Comparison of ENCODE assay signal across 1 cellular context in the genomic region with DNA sequence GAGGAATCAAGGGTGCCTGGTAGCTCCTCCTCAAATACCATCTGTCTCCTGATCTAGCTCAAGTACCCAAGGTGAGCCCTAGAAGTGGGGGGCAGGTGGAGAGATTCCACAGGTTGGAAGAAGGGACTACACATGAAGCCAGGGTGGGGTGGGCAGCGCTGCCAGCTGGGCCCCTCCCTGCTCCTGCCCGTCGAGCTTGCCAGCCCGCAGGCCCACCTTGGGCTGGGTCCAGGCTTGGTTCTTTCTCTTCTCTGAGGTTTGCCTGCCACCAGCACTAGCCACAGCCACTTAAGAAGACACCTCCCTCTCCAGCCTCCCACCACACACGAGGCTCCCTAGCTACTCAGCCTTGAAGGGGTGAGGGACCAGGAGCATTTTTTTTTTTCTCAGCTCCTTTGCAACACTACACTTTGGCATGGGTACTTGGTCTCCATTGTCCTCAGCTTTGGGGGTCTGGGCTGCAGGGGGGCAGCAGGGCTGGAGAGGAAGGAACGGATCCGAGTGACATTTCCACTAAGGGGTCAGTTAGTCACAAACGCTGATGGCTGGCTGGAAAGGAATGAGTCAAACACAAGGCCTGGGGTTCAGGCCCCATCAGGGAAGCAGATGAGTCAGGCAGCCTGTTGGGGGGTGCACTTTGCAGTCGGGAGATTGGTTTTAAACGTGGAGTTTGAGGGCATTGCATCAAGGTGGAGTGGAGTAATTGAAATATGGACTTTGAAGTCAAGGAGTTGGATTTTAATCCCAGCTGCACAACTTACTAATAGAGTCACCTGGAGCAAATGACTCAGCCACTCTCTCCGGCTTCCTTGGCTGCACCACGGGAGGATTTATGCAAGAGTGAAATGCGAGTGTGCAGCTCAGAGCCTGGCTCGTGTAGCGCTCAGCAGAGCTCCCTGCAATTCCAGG.
TF ChIP-seq lines count a peak whose summit lies in the region.

No MANE protein-coding gene starts in this region.

TF ChIP-seq in K562, 482 proteins besides CTCF, POLR2A, EP300 and RAD21:
- TF ChIP-seq ARID1B (IDR thresholded peaks at IDR 0.05) (peak; percentile 33; the same call in 1 of the 2 replicates), HDAC8 (tag; IDR thresholded peaks at IDR 0.05) (no peak), JUND (IDR thresholded peaks at IDR 0.05; ENCODE audit: borderline replicate concordance, low read depth, low read length) (peak; percentile 23; the same call in 1 of the 2 replicates), JUND (tag; IDR thresholded peaks at IDR 0.05; ENCODE audit: borderline replicate concordance, low read depth, low read length) (no peak), SMARCE1 (IDR thresholded peaks at IDR 0.05) (peak; percentile 36; the same call in 1 of the 2 replicates), FOSL1 (tag; conservative IDR thresholded peaks at IDR 0.05) (peak; percentile 78), SMARCA4 (IDR thresholded peaks at IDR 0.05) (peak; percentile 42; the same call in 1 of the 2 replicates), ZBTB7A (IDR thresholded peaks at IDR 0.05; ENCODE audit: borderline replicate concordance, control insufficient read depth, low read depth, low read length) (0 out of 2 replicates have a peak, but pooled peaks have one; percentile 12), ZBTB17 (CRISPR knock-in tag; IDR thresholded peaks at IDR 0.05) (no peak), JUN (IDR thresholded peaks at IDR 0.05; ENCODE audit: borderline replicate concordance, low read depth, low read length) (peak; percentile 22), JUN (CRISPR knock-in tag; IDR thresholded peaks at IDR 0.05; ENCODE audit: borderline replicate concordance) (no peak), MIER1 (IDR thresholded peaks at IDR 0.05; ENCODE audit: low read depth) (no peak), DPF2 (IDR thresholded peaks at IDR 0.05) (peak; percentile 52; the same call in 1 of the 2 replicates), SPI1 (IDR thresholded peaks at IDR 0.05; ENCODE audit: borderline replicate concordance, low read depth, low read length) (no peak)
- TF ChIP-seq, protein P1, sequence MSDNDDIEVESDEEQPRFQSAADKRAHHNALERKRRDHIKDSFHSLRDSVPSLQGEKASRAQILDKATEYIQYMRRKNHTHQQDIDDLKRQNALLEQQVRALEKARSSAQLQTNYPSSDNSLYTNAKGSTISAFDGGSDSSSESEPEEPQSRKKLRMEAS (CRISPR knock-in tag; IDR thresholded peaks at IDR 0.05): no peak
- TF ChIP-seq, protein P2, sequence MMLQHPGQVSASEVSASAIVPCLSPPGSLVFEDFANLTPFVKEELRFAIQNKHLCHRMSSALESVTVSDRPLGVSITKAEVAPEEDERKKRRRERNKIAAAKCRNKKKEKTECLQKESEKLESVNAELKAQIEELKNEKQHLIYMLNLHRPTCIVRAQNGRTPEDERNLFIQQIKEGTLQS (IDR thresholded peaks at IDR 0.05): peak; percentile 54
- TF ChIP-seq, protein P2 (CRISPR knock-in tag; conservative IDR thresholded peaks at IDR 0.05): no peak
- TF ChIP-seq, protein P3, sequence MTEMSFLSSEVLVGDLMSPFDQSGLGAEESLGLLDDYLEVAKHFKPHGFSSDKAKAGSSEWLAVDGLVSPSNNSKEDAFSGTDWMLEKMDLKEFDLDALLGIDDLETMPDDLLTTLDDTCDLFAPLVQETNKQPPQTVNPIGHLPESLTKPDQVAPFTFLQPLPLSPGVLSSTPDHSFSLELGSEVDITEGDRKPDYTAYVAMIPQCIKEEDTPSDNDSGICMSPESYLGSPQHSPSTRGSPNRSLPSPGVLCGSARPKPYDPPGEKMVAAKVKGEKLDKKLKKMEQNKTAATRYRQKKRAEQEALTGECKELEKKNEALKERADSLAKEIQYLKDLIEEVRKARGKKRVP (CRISPR knock-in tag; IDR thresholded peaks at IDR 0.05): no peak
- TF ChIP-seq, protein P4, sequence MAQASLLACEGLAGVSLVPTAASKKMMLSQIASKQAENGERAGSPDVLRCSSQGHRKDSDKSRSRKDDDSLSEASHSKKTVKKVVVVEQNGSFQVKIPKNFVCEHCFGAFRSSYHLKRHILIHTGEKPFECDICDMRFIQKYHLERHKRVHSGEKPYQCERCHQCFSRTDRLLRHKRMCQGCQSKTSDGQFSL (CRISPR knock-in tag; IDR thresholded peaks at IDR 0.05): peak; percentile 87
- TF ChIP-seq, protein P4 (tag; IDR thresholded peaks at IDR 0.05): no peak
